ENCODE assay signal across 1 cellular context in the genomic region with DNA sequence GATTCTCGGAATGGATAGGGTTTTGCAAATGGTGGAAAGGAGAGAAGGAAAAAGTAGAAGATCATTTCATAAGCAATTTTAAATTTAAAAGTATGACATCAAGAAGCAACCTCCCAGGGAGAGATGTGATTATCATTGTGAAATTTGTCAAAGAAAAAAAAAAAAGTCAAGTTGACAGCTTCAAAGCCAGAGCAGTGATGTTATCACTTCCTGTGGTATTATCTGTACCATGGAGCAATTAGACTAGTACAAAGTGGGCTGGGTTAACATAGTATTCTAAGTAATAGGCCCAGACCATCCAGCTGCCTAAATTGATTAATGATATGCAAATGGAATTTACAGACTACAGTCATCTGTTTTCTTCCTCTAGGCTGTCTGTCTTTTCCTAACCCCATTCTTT.
TF ChIP-seq lines count a peak whose summit lies in the region.

No MANE protein-coding gene starts in this region.

TF ChIP-seq in SK-N-SH, 30 proteins besides CTCF, POLR2A, EP300 and RAD21 (continued from another document):
- TF ChIP-seq FOXJ3 (CRISPR knock-in tag; IDR thresholded peaks at IDR 0.05), result peak; percentile 74; the same call in 1 of the 2 replicates
- no peak for TF ChIP-seq SMC3 (IDR thresholded peaks at IDR 0.05; ENCODE audit: low read depth, low read length)
- TF ChIP-seq IRF3 (IDR thresholded peaks at IDR 0.05; ENCODE audit: low read depth, low read length), result no peak
- TF ChIP-seq REST (IDR thresholded peaks at IDR 0.05; ENCODE audit: low read depth, low read length), result no peak
- TF ChIP-seq SIN3A (IDR thresholded peaks at IDR 0.05; ENCODE audit: borderline replicate concordance, low read depth, low read length), result no peak
- TF ChIP-seq EZH2phosphoT487 (IDR thresholded peaks at IDR 0.05; ENCODE audit: borderline replicate concordance, low read depth), result no peak
- TF ChIP-seq, protein P1, sequence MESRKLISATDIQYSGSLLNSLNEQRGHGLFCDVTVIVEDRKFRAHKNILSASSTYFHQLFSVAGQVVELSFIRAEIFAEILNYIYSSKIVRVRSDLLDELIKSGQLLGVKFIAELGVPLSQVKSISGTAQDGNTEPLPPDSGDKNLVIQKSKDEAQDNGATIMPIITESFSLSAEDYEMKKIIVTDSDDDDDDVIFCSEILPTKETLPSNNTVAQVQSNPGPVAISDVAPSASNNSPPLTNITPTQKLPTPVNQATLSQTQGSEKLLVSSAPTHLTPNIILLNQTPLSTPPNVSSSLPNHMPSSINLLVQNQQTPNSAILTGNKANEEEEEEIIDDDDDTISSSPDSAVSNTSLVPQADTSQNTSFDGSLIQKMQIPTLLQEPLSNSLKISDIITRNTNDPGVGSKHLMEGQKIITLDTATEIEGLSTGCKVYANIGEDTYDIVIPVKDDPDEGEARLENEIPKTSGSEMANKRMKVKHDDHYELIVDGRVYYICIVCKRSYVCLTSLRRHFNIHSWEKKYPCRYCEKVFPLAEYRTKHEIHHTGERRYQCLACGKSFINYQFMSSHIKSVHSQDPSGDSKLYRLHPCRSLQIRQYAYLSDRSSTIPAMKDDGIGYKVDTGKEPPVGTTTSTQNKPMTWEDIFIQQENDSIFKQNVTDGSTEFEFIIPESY (IDR thresholded peaks at IDR 0.05; ENCODE audit: borderline replicate concordance, low read depth), result no peak
- TF ChIP-seq TAF1 (IDR thresholded peaks at IDR 0.05; ENCODE audit: borderline replicate concordance, low read depth, low read length), result no peak
- no peak for TF ChIP-seq NFIC (IDR thresholded peaks at IDR 0.05; ENCODE audit: borderline replicate concordance)
- peak; percentile 43 for TF ChIP-seq JUND (IDR thresholded peaks at IDR 0.05)
- peak; percentile 64 for TF ChIP-seq TCF12 (IDR thresholded peaks at IDR 0.05)
- TF ChIP-seq PBX3 (IDR thresholded peaks at IDR 0.05), result peak; percentile 69
- no peak for TF ChIP-seq FOSL2 (IDR thresholded peaks at IDR 0.05; ENCODE audit: borderline replicate concordance, low read depth)
- TF ChIP-seq GABPA (IDR thresholded peaks at IDR 0.05; ENCODE audit: low read depth), result no peak
- TF ChIP-seq CHD2 (IDR thresholded peaks at IDR 0.05; ENCODE audit: low read length, partially characterized antibody), result peak; percentile 84
- TF ChIP-seq POLR2AphosphoS5 (IDR thresholded peaks at IDR 0.05; ENCODE audit: low read depth, low read length), result peak; percentile 50; the same call in 1 of the 2 replicates
- TF ChIP-seq GATA2 (CRISPR knock-in tag; IDR thresholded peaks at IDR 0.05), result peak; percentile 97
- no peak for TF ChIP-seq MAX (IDR thresholded peaks at IDR 0.05; ENCODE audit: low read depth)
- no peak for TF ChIP-seq MXI1 (IDR thresholded peaks at IDR 0.05; ENCODE audit: low read depth, low read length)
- TF ChIP-seq RCOR1 (IDR thresholded peaks at IDR 0.05; ENCODE audit: low read length), result peak; percentile 96
- TF ChIP-seq RFX5 (IDR thresholded peaks at IDR 0.05; ENCODE audit: low read length), result no peak
- no peak for TF ChIP-seq ELF1 (IDR thresholded peaks at IDR 0.05)
- no peak for TF ChIP-seq YY1 (IDR thresholded peaks at IDR 0.05; ENCODE audit: low read depth)
